ENCODE assay signal across 8 cellular contexts in the genomic region with DNA sequence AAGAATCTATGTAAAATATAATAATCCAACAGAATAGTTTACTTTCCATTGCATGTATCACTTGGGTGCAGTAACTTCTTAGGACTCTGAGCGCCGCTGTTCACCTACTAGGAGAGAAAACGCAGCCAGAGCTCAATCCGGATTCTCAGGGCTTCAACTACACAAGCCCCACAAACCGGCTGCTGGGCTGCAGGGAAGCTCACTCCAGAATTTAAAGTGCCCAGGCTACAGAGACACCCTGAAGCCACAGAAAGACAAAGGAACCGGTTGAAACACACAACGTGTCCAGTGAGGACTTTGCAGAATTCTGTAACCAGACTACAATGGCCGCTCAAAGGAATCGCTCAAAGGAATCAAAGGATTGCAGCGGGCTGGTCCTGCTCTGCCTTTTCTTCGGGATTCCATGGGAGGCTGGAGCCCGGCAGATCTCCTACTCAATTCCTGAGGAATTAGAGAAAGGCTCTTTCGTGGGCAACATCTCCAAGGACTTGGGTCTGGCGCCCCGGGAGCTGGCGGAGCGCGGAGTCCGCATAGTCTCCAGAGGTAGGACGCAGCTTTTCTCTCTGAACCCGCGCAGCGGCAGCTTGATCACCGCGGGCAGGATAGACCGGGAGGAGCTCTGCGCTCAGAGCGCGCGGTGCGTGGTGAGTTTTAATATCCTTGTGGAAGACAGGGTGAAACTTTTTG. TPM values are rescaled to one million over a fixed set of nuclear protein-coding genes. Genes with fewer than 3 reads are reported as not detected.
DNase-seq lines count a peak whose midpoint lies in the region; ATAC-seq and TF ChIP-seq lines count a peak whose summit lies in the region.

A gene (plus strand): TSS at position 135 of the 687 bp plus-strand sequence. CDS start 189 bp downstream, at position 324.

- peaks cover 8% of the 10 kb centered on the region for H3K9me3 ChIP-seq in cardiac muscle cell (ENCODE audit: low read depth)

- H3K9me3 Mint-ChIP-seq in activated naive CD8-positive, alpha-beta T cell (ENCODE audit: low read depth): peaks cover 13% of the 10 kb centered on the region

- intact Hi-C loops in posterior vena cava (cut with DNase I): loop anchor here (10.0 kb wide), 2 partner anchors 142 to 152 kb away; no protein-coding TSS in a partner anchor

- no peaks in the 10 kb centered on the region for H3K27me3 ChIP-seq in cardiac muscle cell

- no peaks in the 10 kb centered on the region for H3K36me3 ChIP-seq in cardiac muscle cell

- ATAC-seq in GM18873 (IDR thresholded peaks at IDR 0.05; ENCODE audit: low FRiP score, unreplicated experiment) (peak; percentile 65), HG03135 (IDR thresholded peaks at IDR 0.05; ENCODE audit: unreplicated experiment) (peak; percentile 63)

- H3K4me1 Mint-ChIP-seq in activated naive CD8-positive, alpha-beta T cell (ENCODE audit: low read depth): peaks cover 17% of the 10 kb centered on the region

- peaks cover 50% of the 10 kb centered on the region for H3K27me3 Mint-ChIP-seq in activated naive CD8-positive, alpha-beta T cell

- peaks cover 4% of the 10 kb centered on the region for H3K4me1 ChIP-seq in cardiac muscle cell (ENCODE audit: low read depth)

- H3K4me3 ChIP-seq in cardiac muscle cell: peak within 1 kb of the TSS; percentile 56

- H3K36me3 Mint-ChIP-seq in activated naive CD8-positive, alpha-beta T cell: peaks cover 22% of the 10 kb centered on the region

- TF ChIP-seq CTCF in AG09319 (IDR thresholded peaks at IDR 0.05; ENCODE audit: low read depth, low read length) (peak; percentile 73), cardiac muscle cell (IDR thresholded peaks at IDR 0.05; ENCODE audit: low read depth, low read length) (peak; percentile 74)

- H3K27ac Mint-ChIP-seq in activated naive CD8-positive, alpha-beta T cell: no peak within 1 kb of the TSS

- peak within 1 kb of the TSS; percentile 78 for H3K27ac ChIP-seq in cardiac muscle cell

- DNase-seq in AG09319 (ENCODE audit: extremely low read depth, low read depth) (peak; percentile 42), OCI-M2 (lab: John Stamatoyannopoulos, UW; ENCODE audit: unreplicated experiment) (peak; percentile 18), cardiac muscle cell (ENCODE audit: low read depth in 1 of 2, low spot score in 1 of 2) (peak; percentile 77), posterior vena cava (ENCODE audit: low spot score) (peak; percentile 73), NCI-H128 (lab: John Stamatoyannopoulos, UW; ENCODE audit: unreplicated experiment) (no peak)

- H3K4me3 Mint-ChIP-seq in activated naive CD8-positive, alpha-beta T cell: peak within 1 kb of the TSS; percentile 89

RNA-seq across cellular contexts. Expression of the gene that starts here (rescaled TPM):
- total RNA-seq in cardiac muscle cell: 4.5 and 7.3 TPM in 2 replicates
- polyA plus RNA-seq in cardiac muscle cell: 1.1 and 1.4 TPM in 2 replicates
- 1 to 10 TPM; 5.7 to 6.6 TPM for total RNA-seq in posterior vena cava
